Comparison of ENCODE assay signal across 8 cellular contexts in genomic region chr19:3387645-3388589, GRCh38. TPM values are rescaled to one million over a fixed set of nuclear protein-coding genes. Genes with fewer than 3 reads are reported as not detected.
A peak's percentile ranks its signal among the peaks of the same experiment; 100 is the strongest.
DNase-seq lines count a peak whose midpoint lies in the region; ATAC-seq and TF ChIP-seq lines count a peak whose summit lies in the region.

No MANE protein-coding gene starts in this region.

- intact Hi-C loops in activated T-helper 1 cell treated with anti-CD3 and anti-CD28 coated beads, Interleukin-12 subunit alpha, Interleukin-12 subunit beta, Interleukin-2, Interleukin-4 antibody, amounts not matched to agents 30 ng/mL and 10 ng/mL and 1 ng/mL, durations not matched to agents 14 hours and 24 hours and 36 hours (cut with micrococcal nuclease), result no loop called here

- no peak overlapping the region for H4K8ac ChIP-seq in mesenchymal stem cell (ENCODE audit: low read length)

- no peaks in the 10 kb centered on the region for H3K9me3 Mint-ChIP-seq in activated T-helper 1 cell treated with anti-CD3 and anti-CD28 coated beads, Interleukin-12 subunit alpha, Interleukin-12 subunit beta, Interleukin-2, Interleukin-4 antibody, amounts not matched to agents 30 ng/mL and 10 ng/mL and 1 ng/mL, durations not matched to agents 14 hours and 24 hours and 36 hours
- H3K9me3 Mint-ChIP-seq in T-cell, result no peaks in the 10 kb centered on the region

- H3K4me2 ChIP-seq in mesenchymal stem cell (ENCODE audit: low read length, poor library complexity, severe bottlenecking), result no peak overlapping the region

- H3K36me3 Mint-ChIP-seq in activated T-helper 1 cell treated with anti-CD3 and anti-CD28 coated beads, Interleukin-12 subunit alpha, Interleukin-12 subunit beta, Interleukin-2, Interleukin-4 antibody, amounts not matched to agents 30 ng/mL and 10 ng/mL and 1 ng/mL, durations not matched to agents 14 hours and 24 hours and 36 hours (ENCODE audit: low read depth), result no peaks in the 10 kb centered on the region
- H3K36me3 Mint-ChIP-seq in T-cell, result peaks cover 4% of the 10 kb centered on the region

- POLR2A ChIA-PET in T-cell (lab: Charles Lee), result no interaction called here

- H2BK15ac ChIP-seq in mesenchymal stem cell (ENCODE audit: low read depth, poor library complexity, severe bottlenecking), result no peak overlapping the region

- H3K18ac ChIP-seq in mesenchymal stem cell (ENCODE audit: low read depth in 1 of 2, low read length in 2 of 2), result no peak overlapping the region

- H3K79me1 ChIP-seq in mesenchymal stem cell (replicated peaks; ENCODE audit: low read length, poor library complexity, severe bottlenecking), result peaks cover 23% of the 10 kb centered on the region

- peak overlapping the region; percentile 74 to 95 for H3K27ac ChIP-seq in coronary artery
- H3K27ac ChIP-seq in mesenchymal stem cell (ENCODE audit: low read length, poor library complexity, severe bottlenecking), result no peak overlapping the region

- H3K4me3 Mint-ChIP-seq in activated T-helper 1 cell treated with anti-CD3 and anti-CD28 coated beads, Interleukin-12 subunit alpha, Interleukin-12 subunit beta, Interleukin-2, Interleukin-4 antibody, amounts not matched to agents 30 ng/mL and 10 ng/mL and 1 ng/mL, durations not matched to agents 14 hours and 24 hours and 36 hours, result no peak overlapping the region
- H3K4me3 Mint-ChIP-seq in T-cell, result no peak overlapping the region

- H3K4me3 ChIP-seq in coronary artery (peak overlapping the region; percentile 34), mesenchymal stem cell (ENCODE audit: insufficient read depth in 1 of 2, low read depth in 1 of 2, low read length in 2 of 2) (no peak overlapping the region)

- H3K4ac ChIP-seq in mesenchymal stem cell (ENCODE audit: low read depth in 1 of 2, low read length in 2 of 2), result no peak overlapping the region

- TF ChIP-seq CTCF in coronary artery (IDR thresholded peaks at IDR 0.05), result no peak

- no peak overlapping the region for H2BK12ac ChIP-seq in mesenchymal stem cell (ENCODE audit: low read length in 2 of 2)

- peaks cover 36% of the 10 kb centered on the region for H3K4me1 ChIP-seq in mesenchymal stem cell (ENCODE audit: control insufficient read depth, insufficient read depth, low read depth, low read length)

- no peaks in the 10 kb centered on the region for H3K27me3 ChIP-seq in mesenchymal stem cell (ENCODE audit: control insufficient read depth in 1 of 2, insufficient read depth in 1 of 2, low read length in 2 of 2)

- WGBS in mesenchymal stem cell, result 95% methylated on average over 42 of the region's 42 CpGs

- H3K23ac ChIP-seq in mesenchymal stem cell (ENCODE audit: low read length in 2 of 2), result no peak overlapping the region

- DNase-seq in A172 (ENCODE audit: low spot score), result peak; percentile 77
- DNase-seq in NCI-H2029 (lab: John Stamatoyannopoulos, UW), result peak; percentile 91
- peak; percentile 93 for DNase-seq in coronary artery (ENCODE audit: low spot score)
- no peak for DNase-seq in mesenchymal stem cell
- no peak for DNase-seq in activated T-helper 1 cell treated with anti-CD3 and anti-CD28 coated beads, Interleukin-12 subunit alpha, Interleukin-12 subunit beta, Interleukin-2, Interleukin-4 antibody, amounts not matched to agents 30 ng/mL and 10 ng/mL and 1 ng/mL, durations not matched to agents 14 hours and 24 hours and 36 hours (ENCODE audit: low spot score)
- DNase-seq in T-cell, result no peak
- DNase-seq in HuH-7.5 (ENCODE audit: low spot score), result no peak

- no peak overlapping the region for H3K14ac ChIP-seq in mesenchymal stem cell (ENCODE audit: low read length in 2 of 2)

- no peak overlapping the region for H2AFZ ChIP-seq in mesenchymal stem cell (ENCODE audit: low read depth, low read length)

- H3K36me3 ChIP-seq in mesenchymal stem cell (ENCODE audit: control insufficient read depth in 1 of 2, insufficient read depth in 2 of 2, low read depth in 1 of 2, low read length in 2 of 2), result peaks cover 7 to 33% of the 10 kb centered on the region in 2 experiments

- CTCF ChIA-PET in T-cell (lab: Charles Lee), result no interaction called here

- no peak overlapping the region for H2BK5ac ChIP-seq in mesenchymal stem cell (ENCODE audit: low read depth, low read length, poor library complexity, severe bottlenecking)

- no peaks in the 10 kb centered on the region for H3K27me3 Mint-ChIP-seq in activated T-helper 1 cell treated with anti-CD3 and anti-CD28 coated beads, Interleukin-12 subunit alpha, Interleukin-12 subunit beta, Interleukin-2, Interleukin-4 antibody, amounts not matched to agents 30 ng/mL and 10 ng/mL and 1 ng/mL, durations not matched to agents 14 hours and 24 hours and 36 hours (ENCODE audit: insufficient read depth)
- no peaks in the 10 kb centered on the region for H3K27me3 Mint-ChIP-seq in T-cell

- H3K4me1 Mint-ChIP-seq in activated T-helper 1 cell treated with anti-CD3 and anti-CD28 coated beads, Interleukin-12 subunit alpha, Interleukin-12 subunit beta, Interleukin-2, Interleukin-4 antibody, amounts not matched to agents 30 ng/mL and 10 ng/mL and 1 ng/mL, durations not matched to agents 14 hours and 24 hours and 36 hours (ENCODE audit: low read depth), result no peaks in the 10 kb centered on the region
- peaks cover under 1 to 26% (median 15%) of the 10 kb centered on the region in 3 donors for H3K4me1 Mint-ChIP-seq in T-cell

- no peaks in the 10 kb centered on the region for H3K9me3 ChIP-seq in mesenchymal stem cell (ENCODE audit: control insufficient read depth, low read length)

- no peak overlapping the region for H2AK5ac ChIP-seq in mesenchymal stem cell (ENCODE audit: low read length, severe bottlenecking)

- H3K9ac ChIP-seq in mesenchymal stem cell (ENCODE audit: low read length), result peak overlapping the region; percentile 51

- H4K91ac ChIP-seq in mesenchymal stem cell (ENCODE audit: low read length), result peak overlapping the region; percentile 40

- no peak for ATAC-seq in HG03439 (IDR thresholded peaks at IDR 0.05; ENCODE audit: unreplicated experiment)
- no peak for ATAC-seq in T-cell (replicated peaks in 1 of 4)

- no peak overlapping the region for H2BK120ac ChIP-seq in mesenchymal stem cell (ENCODE audit: low read depth, low read length)

- H3K27ac Mint-ChIP-seq in activated T-helper 1 cell treated with anti-CD3 and anti-CD28 coated beads, Interleukin-12 subunit alpha, Interleukin-12 subunit beta, Interleukin-2, Interleukin-4 antibody, amounts not matched to agents 30 ng/mL and 10 ng/mL and 1 ng/mL, durations not matched to agents 14 hours and 24 hours and 36 hours, result no peak overlapping the region
- no peak overlapping the region for H3K27ac Mint-ChIP-seq in T-cell

RNA-seq across cellular contexts. Expression of gene NFIC, which starts 21.5 kb away (rescaled TPM):
- 26.2 and 32.5 TPM in 2 replicates for total RNA-seq in A172 (2014; rRNA removed; shearing (Covaris generic))
- 101 TPM for polyA plus RNA-seq in mesenchymal stem cell (2013, experiment 1 of 2)
- 98.4 TPM for polyA plus RNA-seq in mesenchymal stem cell (2013, experiment 2 of 2)
- total RNA-seq in activated T-helper 1 cell treated with anti-CD3 and anti-CD28 coated beads, Interleukin-12 subunit alpha, Interleukin-12 subunit beta, Interleukin-2, Interleukin-4 antibody, amounts not matched to agents 30 ng/mL and 10 ng/mL and 1 ng/mL, durations not matched to agents 14 hours and 24 hours and 36 hours, result 16.8 and 18.7 TPM in 2 replicates
- total RNA-seq in T-cell, result 10 to 100 TPM; 27.1 to 41.7 (median 37.2) TPM

Comparison
In these comparisons a context has a peak if more than half of its experiments do, and no peak if none do; other contexts are left out.
1. DNase-seq: peak in A172 (single experiment), NCI-H2029 (single experiment) and coronary artery (single experiment); none in mesenchymal stem cell (single experiment), activated T-helper 1 cell treated with anti-CD3 and anti-CD28 coated beads, Interleukin-12 subunit alpha, Interleukin-12 subunit beta, Interleukin-2, Interleukin-4 antibody, amounts not matched to agents 30 ng/mL and 10 ng/mL and 1 ng/mL, durations not matched to agents 14 hours and 24 hours and 36 hours (single experiment), T-cell (0 of 34) and HuH-7.5 (single experiment).